8 cellular contexts compared by ENCODE assay signal in genomic region chr5:134466241-134467069, GRCh38. TPM values are rescaled to one million over a fixed set of nuclear protein-coding genes. Genes with fewer than 3 reads are reported as not detected.
A peak's percentile ranks its signal among the peaks of the same experiment; 100 is the strongest.
DNase-seq lines count a peak whose midpoint lies in the region; ATAC-seq and TF ChIP-seq lines count a peak whose summit lies in the region.

No MANE protein-coding gene starts in this region.

- H3K36me3 Mint-ChIP-seq in activated naive CD8-positive, alpha-beta T cell treated with anti-CD3 and anti-CD28 coated beads for 36 hours: no peaks in the 10 kb centered on the region

- H3K36me3 ChIP-seq in SJCRH30: no peaks in the 10 kb centered on the region
- no peaks in the 10 kb centered on the region for H3K36me3 ChIP-seq in uterus

- peak overlapping the region; percentile 79 for H3K4me3 Mint-ChIP-seq in activated naive CD8-positive, alpha-beta T cell treated with anti-CD3 and anti-CD28 coated beads for 36 hours

- H3K27me3 Mint-ChIP-seq in activated naive CD8-positive, alpha-beta T cell treated with anti-CD3 and anti-CD28 coated beads for 36 hours: no peaks in the 10 kb centered on the region

- H3K9me3 Mint-ChIP-seq in activated naive CD8-positive, alpha-beta T cell treated with anti-CD3 and anti-CD28 coated beads for 36 hours: peaks cover 3% of the 10 kb centered on the region

- no peaks in the 10 kb centered on the region for H3K9me3 ChIP-seq in SJCRH30 (replicated peaks)
- no peaks in the 10 kb centered on the region for H3K9me3 ChIP-seq in uterus

- H3K4me1 ChIP-seq in SJCRH30: peaks cover 6% of the 10 kb centered on the region
- H3K4me1 ChIP-seq in uterus: no peaks in the 10 kb centered on the region

- peak in 1 of 4 experiments; percentile 14 for TF ChIP-seq CTCF in uterus (IDR thresholded peaks at IDR 0.05)

- peak overlapping the region; percentile 65 for H3K4me3 ChIP-seq in SJCRH30
- H3K4me3 ChIP-seq in uterus: peak overlapping the region; percentile 40 to 43

- intact Hi-C loops in uterus (cut with DNase I; ENCODE audit: low total_unique reads): loop anchor here (2.0 to 10.0 kb wide), 2 partner anchors 52 to 58 kb away; partner anchors contain the start of genes CDKN2AIPNL and JADE2

- peak overlapping the region; percentile 82 for H3K27ac Mint-ChIP-seq in activated naive CD8-positive, alpha-beta T cell treated with anti-CD3 and anti-CD28 coated beads for 36 hours

- H3K27ac ChIP-seq in SJCRH30: peak overlapping the region; percentile 80
- peak overlapping the region; percentile 92 for H3K27ac ChIP-seq in uterus

- ATAC-seq in GM21515 (IDR thresholded peaks at IDR 0.05; ENCODE audit: unreplicated experiment): peak; percentile 31

- no peaks in the 10 kb centered on the region for H3K27me3 ChIP-seq in SJCRH30
- no peaks in the 10 kb centered on the region for H3K27me3 ChIP-seq in uterus

- DNase-seq in COLO829 (ENCODE audit: low spot score): peak; percentile 36
- peak; percentile 71 for DNase-seq in LoVo (ENCODE audit: low spot score)
- DNase-seq in SJCRH30: peak; percentile 93 to 95
- DNase-seq in activated naive CD8-positive, alpha-beta T cell treated with anti-CD3 and anti-CD28 coated beads for 36 hours: peak; percentile 28
- peak; percentile 89 for DNase-seq in glomerular visceral epithelial cell (ENCODE audit: extremely low spot score)
- DNase-seq in nucleus accumbens (lab: John Stamatoyannopoulos, UW): peak in 54 of 56 donors; percentile 20 to 92 (median 77)
- DNase-seq in uterus: peak; percentile 95 to 99

- H3K4me1 Mint-ChIP-seq in activated naive CD8-positive, alpha-beta T cell treated with anti-CD3 and anti-CD28 coated beads for 36 hours: peaks cover 17% of the 10 kb centered on the region

- peak in 1 of 2 donors; percentile 12 for TF ChIP-seq POLR2A in uterus (IDR thresholded peaks at IDR 0.05)

RNA-seq across cellular contexts. Expression of gene CDKN2AIPNL, which starts 54.8 kb away (rescaled TPM):
- 51.3 and 62.4 TPM in 2 replicates for total RNA-seq in SJCRH30 (2014; rRNA removed; shearing (Covaris generic))
- 10 to 100 TPM; 42.6 to 44.5 TPM for total RNA-seq in activated naive CD8-positive, alpha-beta T cell treated with anti-CD3 and anti-CD28 coated beads for 36 hours
- total RNA-seq in uterus: 10 to 100 TPM in 3 of 4 donors, not detected in 1; 20.9 to 26.1 (median 24.5) TPM

RNA-seq across cellular contexts. Expression of gene JADE2, which starts 59.0 kb away (rescaled TPM):
- 0.71 and 1.6 TPM in 2 replicates for total RNA-seq in SJCRH30 (2014; rRNA removed; shearing (Covaris generic))
- total RNA-seq in activated naive CD8-positive, alpha-beta T cell treated with anti-CD3 and anti-CD28 coated beads for 36 hours: 10 to 100 TPM; 80.2 to 80.3 TPM
- total RNA-seq in uterus: 10 to 100 TPM; 15.8 to 95.8 (median 16.7) TPM

Comparison
In these comparisons a context has a peak if more than half of its experiments do, and no peak if none do; other contexts are left out.
1. Peak in every context shown above with its lines: DNase-seq, ATAC-seq, H3K4me3 ChIP-seq and H3K27ac ChIP-seq.
2. DNase-seq: peak in every context shown above with its lines; median percentile 97 in uterus; 94 in SJCRH30; 89 in glomerular visceral epithelial cell; 77 in nucleus accumbens; 71 in LoVo; 36 in COLO829; 28 in activated naive CD8-positive, alpha-beta T cell treated with anti-CD3 and anti-CD28 coated beads for 36 hours.